Comparison of ENCODE assay signal across 1 cellular context in genomic region chr5:100535060-100536005, GRCh38.
A peak's percentile ranks its signal among the peaks of the same experiment; 100 is the strongest.
TF ChIP-seq lines count a peak whose summit lies in the region.

Gene FAM174A (plus strand): TSS chr5:100535374. CDS start chr5:100535531, 157 bp downstream.

TF ChIP-seq in GM12878, 131 proteins besides CTCF, POLR2A, EP300 and RAD21 (continued from another document and continues in another):
- no peak for TF ChIP-seq ZBTB11 (CRISPR knock-in tag; IDR thresholded peaks at IDR 0.05)
- TF ChIP-seq BACH1 (IDR thresholded peaks at IDR 0.05; ENCODE audit: borderline replicate concordance): no peak
- no peak for TF ChIP-seq ZSCAN29 (IDR thresholded peaks at IDR 0.05)
- peak; percentile 70; the same call in 1 of the 2 replicates for TF ChIP-seq BMI1 (IDR thresholded peaks at IDR 0.05; ENCODE audit: borderline replicate concordance)
- TF ChIP-seq FOXM1 (IDR thresholded peaks at IDR 0.05; ENCODE audit: low read depth, low read length): no peak
- no peak for TF ChIP-seq MYC (IDR thresholded peaks at IDR 0.05; ENCODE audit: insufficient read depth, insufficient read length, insufficient replicate concordance, low read length, severe bottlenecking)
- no peak for TF ChIP-seq ESRRA (IDR thresholded peaks at IDR 0.05; ENCODE audit: low read length)
- TF ChIP-seq NKRF (conservative IDR thresholded peaks at IDR 0.05): peak; percentile 98
- TF ChIP-seq SP1 (IDR thresholded peaks at IDR 0.05; ENCODE audit: low read depth, low read length): no peak
- TF ChIP-seq ETV6 (conservative IDR thresholded peaks at IDR 0.05 in 1 of 2, IDR thresholded peaks at IDR 0.05 in 1 of 2; ENCODE audit: borderline replicate concordance in 1 of 2, low read depth in 1 of 2): no peak
- TF ChIP-seq RBBP5 (conservative IDR thresholded peaks at IDR 0.05): no peak
- TF ChIP-seq E2F8 (IDR thresholded peaks at IDR 0.05; ENCODE audit: low read depth, partially characterized antibody): peak; percentile 28
- no peak for TF ChIP-seq PAX8 (IDR thresholded peaks at IDR 0.05)
- TF ChIP-seq STAT3 (IDR thresholded peaks at IDR 0.05; ENCODE audit: low read depth, low read length): no peak
- TF ChIP-seq SUZ12 (IDR thresholded peaks at IDR 0.05; ENCODE audit: unreplicated experiment): no peak
- no peak for TF ChIP-seq KDM1A (IDR thresholded peaks at IDR 0.05; ENCODE audit: borderline replicate concordance)
- TF ChIP-seq MXI1 (IDR thresholded peaks at IDR 0.05; ENCODE audit: low read depth, low read length): peak; percentile 92
- no peak for TF ChIP-seq EZH2 (IDR thresholded peaks at IDR 0.05; ENCODE audit: borderline replicate concordance, control insufficient read depth, low read depth, low read length)
- TF ChIP-seq TARDBP (IDR thresholded peaks at IDR 0.05; ENCODE audit: borderline replicate concordance): no peak
- TF ChIP-seq KAT2A (conservative IDR thresholded peaks at IDR 0.05; ENCODE audit: control insufficient read depth, low read depth, low read length): no peak
- no peak for TF ChIP-seq IRF4 (IDR thresholded peaks at IDR 0.05; ENCODE audit: low read depth, low read length)
- no peak for TF ChIP-seq SKIL (IDR thresholded peaks at IDR 0.05; ENCODE audit: low read depth, poor library complexity, severe bottlenecking)
- no peak for TF ChIP-seq ASH2L (IDR thresholded peaks at IDR 0.05; ENCODE audit: borderline replicate concordance, low read depth)
- TF ChIP-seq EED (IDR thresholded peaks at IDR 0.05; ENCODE audit: low read depth): no peak
- TF ChIP-seq SMC3 (IDR thresholded peaks at IDR 0.05; ENCODE audit: borderline replicate concordance, low read length): no peak
- no peak for TF ChIP-seq NR2C2 (IDR thresholded peaks at IDR 0.05; ENCODE audit: borderline replicate concordance, control insufficient read depth, insufficient read length, low read depth)
- TF ChIP-seq CBX5 (IDR thresholded peaks at IDR 0.05; ENCODE audit: low read depth): 0 out of 2 replicates have a peak, but pooled peaks have one; percentile 70
- peak; percentile 82 for TF ChIP-seq POLR2AphosphoS5 (IDR thresholded peaks at IDR 0.05; ENCODE audit: low read length)
- TF ChIP-seq HDAC2 (IDR thresholded peaks at IDR 0.05): no peak
- TF ChIP-seq NR2F1 (conservative IDR thresholded peaks at IDR 0.05): peak; percentile 42; the same call in 1 of the 2 replicates
- 0 out of 2 replicates have a peak, but pooled peaks have one; percentile 39 for TF ChIP-seq RELB (IDR thresholded peaks at IDR 0.05; ENCODE audit: low read depth)
- TF ChIP-seq IRF5 (IDR thresholded peaks at IDR 0.05; ENCODE audit: borderline replicate concordance): no peak
- no peak for TF ChIP-seq SRF (IDR thresholded peaks at IDR 0.05; ENCODE audit: low read depth in 2 of 2, low read length in 2 of 2)
- no peak for TF ChIP-seq WRNIP1 (IDR thresholded peaks at IDR 0.05; ENCODE audit: borderline replicate concordance, low read depth, low read length)
- no peak for TF ChIP-seq BCL11A (IDR thresholded peaks at IDR 0.05; ENCODE audit: low read depth, low read length)
- no peak for TF ChIP-seq RAD51 (IDR thresholded peaks at IDR 0.05)
- TF ChIP-seq NFYA (IDR thresholded peaks at IDR 0.05; ENCODE audit: borderline replicate concordance, low read depth, low read length): no peak
- no peak for TF ChIP-seq ZZZ3 (IDR thresholded peaks at IDR 0.05; ENCODE audit: control insufficient read depth, insufficient read length, low read depth)
- TF ChIP-seq ZNF622 (IDR thresholded peaks at IDR 0.05): no peak
- no peak for TF ChIP-seq BCLAF1 (IDR thresholded peaks at IDR 0.05)
- no peak for TF ChIP-seq TCF7 (IDR thresholded peaks at IDR 0.05; ENCODE audit: borderline replicate concordance)
- TF ChIP-seq SMAD5 (IDR thresholded peaks at IDR 0.05; ENCODE audit: low read depth): peak; percentile 81; the same call in 1 of the 2 replicates
- peak; percentile 98 for TF ChIP-seq ATF7 (IDR thresholded peaks at IDR 0.05; ENCODE audit: low read depth)
- TF ChIP-seq ZNF384 (IDR thresholded peaks at IDR 0.05; ENCODE audit: borderline replicate concordance, low read depth, low read length): no peak
- TF ChIP-seq USF1 (IDR thresholded peaks at IDR 0.05; ENCODE audit: borderline replicate concordance, extremely low read length, insufficient read depth, low read depth, low read length): no peak
- no peak for TF ChIP-seq ZNF217 (IDR thresholded peaks at IDR 0.05)
- no peak for TF ChIP-seq CBX3 (IDR thresholded peaks at IDR 0.05; ENCODE audit: borderline replicate concordance, low read depth)
- TF ChIP-seq FOS (IDR thresholded peaks at IDR 0.05; ENCODE audit: borderline replicate concordance, extremely low read depth, insufficient read length): no peak
- TF ChIP-seq NFIC (IDR thresholded peaks at IDR 0.05; ENCODE audit: low read depth, low read length): no peak
- no peak for TF ChIP-seq KLF5 (IDR thresholded peaks at IDR 0.05; ENCODE audit: partially characterized antibody)
- no peak for TF ChIP-seq MYB (IDR thresholded peaks at IDR 0.05; ENCODE audit: borderline replicate concordance, low read depth, low read length)
- TF ChIP-seq GATAD2B (conservative IDR thresholded peaks at IDR 0.05; ENCODE audit: low read depth): peak; percentile 75; the same call in 1 of the 2 replicates
- TF ChIP-seq SIX5 (IDR thresholded peaks at IDR 0.05; ENCODE audit: low read depth, low read length, severe bottlenecking): peak; percentile 7
